ENCODE assay signal across 8 cellular contexts in the genomic region with DNA sequence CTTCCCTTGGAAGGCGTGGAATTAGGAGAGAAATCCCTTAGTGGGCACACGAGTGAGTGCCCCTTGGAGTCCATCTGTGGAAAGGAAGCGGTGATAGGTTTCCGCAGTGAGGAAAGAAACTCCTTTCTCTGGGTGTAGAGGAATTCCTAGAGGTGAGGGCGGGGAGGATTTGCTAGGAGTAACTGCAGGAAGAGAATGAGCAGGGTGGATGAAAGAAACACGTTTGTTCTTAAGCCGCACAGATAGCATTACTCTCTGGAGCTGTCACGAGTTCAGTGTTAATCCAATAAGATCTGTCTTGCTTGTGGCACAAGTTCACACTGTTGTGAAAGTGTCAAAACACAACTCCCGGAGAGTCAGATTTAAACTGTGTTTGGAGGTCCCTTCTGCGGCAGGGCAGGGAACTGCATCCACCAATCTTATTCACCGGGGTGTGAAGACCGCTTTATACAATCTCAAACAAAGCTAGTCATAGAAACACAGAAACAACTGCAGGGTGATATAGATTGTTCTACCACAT. TPM values are rescaled to one million over a fixed set of nuclear protein-coding genes. Genes with fewer than 3 reads are reported as not detected.
DNase-seq lines count a peak whose midpoint lies in the region; ATAC-seq lines count a peak whose summit lies in the region.

No MANE protein-coding gene starts in this region.

- peak overlapping the region; percentile 27 for H3K27ac ChIP-seq in layer of hippocampus (ENCODE audit: low read depth, low read length)

- H3K4me3 Mint-ChIP-seq in central memory CD8-positive, alpha-beta T cell: peak overlapping the region; percentile 66
- H3K4me3 Mint-ChIP-seq in stimulated activated effector memory CD8-positive, alpha-beta T cell treated with anti-CD3 and anti-CD28 coated beads, Interleukin-12 subunit alpha, Interleukin-12 subunit beta, amount 100 ng/mL, for 72 hours: peak overlapping the region; percentile 53

- H3K36me3 Mint-ChIP-seq in central memory CD8-positive, alpha-beta T cell (ENCODE audit: insufficient read depth): peaks cover 4% of the 10 kb centered on the region
- no peaks in the 10 kb centered on the region for H3K36me3 Mint-ChIP-seq in stimulated activated effector memory CD8-positive, alpha-beta T cell treated with anti-CD3 and anti-CD28 coated beads, Interleukin-12 subunit alpha, Interleukin-12 subunit beta, amount 100 ng/mL, for 72 hours

- ATAC-seq in HG02610 (IDR thresholded peaks at IDR 0.05; ENCODE audit: unreplicated experiment): peak; percentile 87
- peak; percentile 90 for ATAC-seq in central memory CD8-positive, alpha-beta T cell (replicated peaks; ENCODE audit: extremely low read depth, poor library complexity, severe bottlenecking)
- peak; percentile 95 for ATAC-seq in stimulated activated effector memory CD8-positive, alpha-beta T cell treated with anti-CD3 and anti-CD28 coated beads, Interleukin-12 subunit alpha, Interleukin-12 subunit beta, amount 100 ng/mL, for 72 hours

- peaks cover 13% of the 10 kb centered on the region for H3K4me1 Mint-ChIP-seq in central memory CD8-positive, alpha-beta T cell
- peaks cover 15% of the 10 kb centered on the region for H3K4me1 Mint-ChIP-seq in stimulated activated effector memory CD8-positive, alpha-beta T cell treated with anti-CD3 and anti-CD28 coated beads, Interleukin-12 subunit alpha, Interleukin-12 subunit beta, amount 100 ng/mL, for 72 hours

- DNase-seq in NCI-H2227 (lab: John Stamatoyannopoulos, UW; ENCODE audit: unreplicated experiment): peak; percentile 8
- DNase-seq in NCI-H2227 treated with DMSO at 0.1 percent for 48 hours (lab: John Stamatoyannopoulos, UW): no peak
- peak; percentile 14 for DNase-seq in NCI-H460 (ENCODE audit: extremely low read depth, low read depth)
- DNase-seq in central memory CD8-positive, alpha-beta T cell (ENCODE audit: low spot score in 2 of 2): peak in 1 of 2 donors; percentile 38
- peak; percentile 12 to 57 for DNase-seq in stimulated activated effector memory CD8-positive, alpha-beta T cell treated with anti-CD3 and anti-CD28 coated beads, Interleukin-12 subunit alpha, Interleukin-12 subunit beta, amount 100 ng/mL, for 72 hours (ENCODE audit: low spot score in 2 of 2)
- DNase-seq in central memory CD4-positive, alpha-beta T cell: no peak

- H3K9me3 Mint-ChIP-seq in central memory CD8-positive, alpha-beta T cell: no peaks in the 10 kb centered on the region
- H3K9me3 Mint-ChIP-seq in stimulated activated effector memory CD8-positive, alpha-beta T cell treated with anti-CD3 and anti-CD28 coated beads, Interleukin-12 subunit alpha, Interleukin-12 subunit beta, amount 100 ng/mL, for 72 hours: no peaks in the 10 kb centered on the region

- no peak overlapping the region for H3K27ac Mint-ChIP-seq in central memory CD8-positive, alpha-beta T cell (ENCODE audit: low read depth)
- no peak overlapping the region for H3K27ac Mint-ChIP-seq in stimulated activated effector memory CD8-positive, alpha-beta T cell treated with anti-CD3 and anti-CD28 coated beads, Interleukin-12 subunit alpha, Interleukin-12 subunit beta, amount 100 ng/mL, for 72 hours

- H3K27me3 ChIP-seq in layer of hippocampus (ENCODE audit: control insufficient read depth, insufficient read depth, low read length): peaks cover 4% of the 10 kb centered on the region

- peaks cover 71% of the 10 kb centered on the region for H3K27me3 Mint-ChIP-seq in central memory CD8-positive, alpha-beta T cell

RNA-seq across cellular contexts. Expression of gene KL, which starts 1.2 kb away (rescaled TPM):
- total RNA-seq in NCI-H460 (2014; rRNA removed; shearing (Covaris generic)): 0.05 TPM in 1 of 2 replicates, not detected in the other
- polyA plus RNA-seq in NCI-H460 (2014; cell fraction: nucleus; rRNA removed): not detected in 2 replicates

Comparison
In these comparisons a context has a peak if more than half of its experiments do, and no peak if none do; other contexts are left out.
1. DNase-seq: peak in NCI-H2227 (single experiment), NCI-H460 (single experiment) and stimulated activated effector memory CD8-positive, alpha-beta T cell treated with anti-CD3 and anti-CD28 coated beads, Interleukin-12 subunit alpha, Interleukin-12 subunit beta, amount 100 ng/mL, for 72 hours (2 of 2); none in NCI-H2227 treated with DMSO at 0.1 percent for 48 hours (single experiment) and central memory CD4-positive, alpha-beta T cell (single experiment).
2. Peak in every context shown above with its lines, with median percentiles within 50 percentile points of each other: ATAC-seq.